Comparison of ENCODE assay signal across 8 cellular contexts in the genomic region with DNA sequence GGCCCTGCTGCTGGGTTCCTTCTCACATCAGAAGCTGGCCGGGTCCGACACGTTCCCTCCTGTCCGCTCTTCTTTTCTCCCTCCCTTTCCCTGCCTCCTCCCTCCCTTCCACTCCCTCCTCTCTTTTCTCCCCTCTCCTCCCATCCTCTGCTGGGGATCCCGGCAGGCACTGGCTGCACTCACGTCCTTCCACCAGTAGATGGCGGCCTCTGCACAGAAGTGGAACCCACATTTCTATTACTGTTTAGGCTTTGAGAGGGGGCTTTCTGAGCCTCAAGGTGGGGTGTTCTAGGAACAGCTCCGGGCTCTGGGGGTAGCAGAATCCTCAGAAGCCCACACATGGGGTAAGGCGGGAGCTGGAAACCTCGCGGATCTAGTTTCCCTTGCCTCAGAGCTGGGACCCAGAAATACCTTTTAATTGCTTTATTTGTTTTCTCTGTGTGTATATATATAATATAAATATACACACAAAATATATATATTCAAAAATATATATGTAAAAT.
DNase-seq lines count a peak whose midpoint lies in the region; ATAC-seq and TF ChIP-seq lines count a peak whose summit lies in the region.

No MANE protein-coding gene starts in this region.

- H3K4me3 ChIP-seq in Loucy (ENCODE audit: low read length, poor library complexity, severe bottlenecking) = no peak overlapping the region
- no peak overlapping the region for H3K4me3 ChIP-seq in dorsolateral prefrontal cortex
- no peak overlapping the region for H3K4me3 ChIP-seq in testis

- H3K79me2 ChIP-seq in Loucy (ENCODE audit: insufficient read depth, low read length) = no peaks in the 10 kb centered on the region

- H2AFZ ChIP-seq in Loucy (ENCODE audit: low read length) = no peak overlapping the region

- intact Hi-C loops in dorsolateral prefrontal cortex (cut with DNase I) (loop anchor here in 1 of 2 donors (5.0 to 10.0 kb wide), 2 partner anchors 792 to 1901 kb away; no protein-coding TSS in a partner anchor), testis (cut with DNase I; ENCODE audit: low total_unique reads) (no loop called here)

- H3K27ac ChIP-seq in dorsolateral prefrontal cortex (peak overlapping the region in 4 of 59 donors; percentile 1 to 44 (median 22)), testis (no peak overlapping the region)

- 5% methylated on average over 11 of the region's 11 CpGs for WGBS in testis, 2 donors

- H4K20me1 ChIP-seq in Loucy (ENCODE audit: insufficient read depth, low read length, poor library complexity, severe bottlenecking) = no peaks in the 10 kb centered on the region

- H3K9me3 ChIP-seq in Loucy (ENCODE audit: insufficient read depth, low read depth, low read length) = no peaks in the 10 kb centered on the region
- H3K9me3 ChIP-seq in testis = no peaks in the 10 kb centered on the region

- H3K27me3 ChIP-seq in Loucy (ENCODE audit: insufficient read depth, low read length, poor library complexity, severe bottlenecking) (no peaks in the 10 kb centered on the region), dorsolateral prefrontal cortex (peaks cover 0 to 10% (median 0%) of the 10 kb centered on the region in 45 donors), testis (no peaks in the 10 kb centered on the region)

- H3K9ac ChIP-seq in Loucy (ENCODE audit: low read depth, low read length, poor library complexity, severe bottlenecking) = no peak overlapping the region

- no peak overlapping the region for H3K4me2 ChIP-seq in Loucy (ENCODE audit: low read depth, low read length, poor library complexity, severe bottlenecking)

- no peaks in the 10 kb centered on the region for H3K9me2 ChIP-seq in Loucy (replicated peaks; ENCODE audit: low read depth, low read length)

- DNase-seq in NCI-H2029 treated with DMSO at 0.1 percent for 48 hours (lab: John Stamatoyannopoulos, UW) (peak; percentile 15), NCI-H2029 (lab: John Stamatoyannopoulos, UW) (no peak), dorsolateral prefrontal cortex (peak in 7 of 10 donors; percentile 54 to 79 (median 74)), mucosa of gallbladder (ENCODE audit: low spot score) (peak; percentile 40), testis (peak; percentile 79)
- peak; percentile 17 to 33 for DNase-seq in activated CD4-positive, alpha-beta T cell treated with anti-CD3 and anti-CD28 coated beads for 24 hours (ENCODE audit: low read depth in 2 of 2)

- TF ChIP-seq CTCF in Loucy (conservative IDR thresholded peaks at IDR 0.05; ENCODE audit: low read length) (peak; percentile 92), dorsolateral prefrontal cortex (IDR thresholded peaks at IDR 0.05 in 54 of 56, conservative IDR thresholded peaks at IDR 0.05 in 2 of 56; ENCODE audit: low read depth in 1 of 56, partially characterized antibody in 56 of 56) (peak; percentile 39 to 95 (median 89)), testis (IDR thresholded peaks at IDR 0.05) (peak; percentile 73 to 93 (median 90))

- no peak for ATAC-seq in HG02588 (IDR thresholded peaks at IDR 0.05; ENCODE audit: unreplicated experiment)

- no peaks in the 10 kb centered on the region for H3F3A ChIP-seq in Loucy (ENCODE audit: low read depth)

- no peak for TF ChIP-seq POLR2A in testis (IDR thresholded peaks at IDR 0.05)

- H3K4me1 ChIP-seq in Loucy (ENCODE audit: insufficient read depth, low read length, poor library complexity, severe bottlenecking) = no peaks in the 10 kb centered on the region
- H3K4me1 ChIP-seq in testis = peaks cover 28% of the 10 kb centered on the region

- H3K36me3 ChIP-seq in Loucy (ENCODE audit: insufficient read depth, low read length) (no peaks in the 10 kb centered on the region), testis (ENCODE audit: low read depth, missing control alignments) (no peaks in the 10 kb centered on the region)
